ENCODE assay signal across 1 cellular context in the genomic region with DNA sequence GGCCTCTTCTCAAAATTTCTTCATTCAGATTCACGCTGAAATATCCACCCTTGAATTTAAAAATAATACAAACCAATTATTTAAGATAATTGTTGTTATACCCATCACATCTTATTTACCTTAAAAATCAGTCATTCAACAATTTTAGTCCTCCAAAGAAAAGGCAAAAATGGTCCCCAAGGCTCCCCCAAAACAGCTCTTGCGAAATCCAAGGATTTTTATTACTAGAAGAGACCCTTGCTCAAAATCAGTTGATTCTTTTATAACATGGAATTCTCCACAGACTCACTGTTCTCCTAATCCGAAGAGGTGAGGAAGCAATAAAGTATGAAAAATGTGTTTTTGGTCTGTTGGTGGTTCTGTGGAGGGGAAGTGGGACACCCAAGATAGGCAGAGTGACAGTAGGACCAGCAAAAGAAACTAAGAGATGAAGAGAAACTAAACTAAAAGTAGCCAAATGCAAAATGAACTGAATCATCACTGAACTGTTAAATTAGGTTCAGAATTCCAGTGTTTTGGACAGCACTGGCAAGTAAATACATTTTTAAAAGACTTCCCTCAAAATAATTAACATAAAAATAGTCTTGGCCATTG.
TF ChIP-seq lines count a peak whose summit lies in the region.

No MANE protein-coding gene starts in this region.

TF ChIP-seq in WTC11, 78 proteins besides CTCF, POLR2A, EP300 and RAD21 (continued from another document):
- TF ChIP-seq, protein P1, sequence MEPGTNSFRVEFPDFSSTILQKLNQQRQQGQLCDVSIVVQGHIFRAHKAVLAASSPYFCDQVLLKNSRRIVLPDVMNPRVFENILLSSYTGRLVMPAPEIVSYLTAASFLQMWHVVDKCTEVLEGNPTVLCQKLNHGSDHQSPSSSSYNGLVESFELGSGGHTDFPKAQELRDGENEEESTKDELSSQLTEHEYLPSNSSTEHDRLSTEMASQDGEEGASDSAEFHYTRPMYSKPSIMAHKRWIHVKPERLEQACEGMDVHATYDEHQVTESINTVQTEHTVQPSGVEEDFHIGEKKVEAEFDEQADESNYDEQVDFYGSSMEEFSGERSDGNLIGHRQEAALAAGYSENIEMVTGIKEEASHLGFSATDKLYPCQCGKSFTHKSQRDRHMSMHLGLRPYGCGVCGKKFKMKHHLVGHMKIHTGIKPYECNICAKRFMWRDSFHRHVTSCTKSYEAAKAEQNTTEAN (CRISPR knock-in tag; IDR thresholded peaks at IDR 0.05): no peak
- no peak for TF ChIP-seq ZNF138 (CRISPR knock-in tag; conservative IDR thresholded peaks at IDR 0.05)
- TF ChIP-seq, protein P2, sequence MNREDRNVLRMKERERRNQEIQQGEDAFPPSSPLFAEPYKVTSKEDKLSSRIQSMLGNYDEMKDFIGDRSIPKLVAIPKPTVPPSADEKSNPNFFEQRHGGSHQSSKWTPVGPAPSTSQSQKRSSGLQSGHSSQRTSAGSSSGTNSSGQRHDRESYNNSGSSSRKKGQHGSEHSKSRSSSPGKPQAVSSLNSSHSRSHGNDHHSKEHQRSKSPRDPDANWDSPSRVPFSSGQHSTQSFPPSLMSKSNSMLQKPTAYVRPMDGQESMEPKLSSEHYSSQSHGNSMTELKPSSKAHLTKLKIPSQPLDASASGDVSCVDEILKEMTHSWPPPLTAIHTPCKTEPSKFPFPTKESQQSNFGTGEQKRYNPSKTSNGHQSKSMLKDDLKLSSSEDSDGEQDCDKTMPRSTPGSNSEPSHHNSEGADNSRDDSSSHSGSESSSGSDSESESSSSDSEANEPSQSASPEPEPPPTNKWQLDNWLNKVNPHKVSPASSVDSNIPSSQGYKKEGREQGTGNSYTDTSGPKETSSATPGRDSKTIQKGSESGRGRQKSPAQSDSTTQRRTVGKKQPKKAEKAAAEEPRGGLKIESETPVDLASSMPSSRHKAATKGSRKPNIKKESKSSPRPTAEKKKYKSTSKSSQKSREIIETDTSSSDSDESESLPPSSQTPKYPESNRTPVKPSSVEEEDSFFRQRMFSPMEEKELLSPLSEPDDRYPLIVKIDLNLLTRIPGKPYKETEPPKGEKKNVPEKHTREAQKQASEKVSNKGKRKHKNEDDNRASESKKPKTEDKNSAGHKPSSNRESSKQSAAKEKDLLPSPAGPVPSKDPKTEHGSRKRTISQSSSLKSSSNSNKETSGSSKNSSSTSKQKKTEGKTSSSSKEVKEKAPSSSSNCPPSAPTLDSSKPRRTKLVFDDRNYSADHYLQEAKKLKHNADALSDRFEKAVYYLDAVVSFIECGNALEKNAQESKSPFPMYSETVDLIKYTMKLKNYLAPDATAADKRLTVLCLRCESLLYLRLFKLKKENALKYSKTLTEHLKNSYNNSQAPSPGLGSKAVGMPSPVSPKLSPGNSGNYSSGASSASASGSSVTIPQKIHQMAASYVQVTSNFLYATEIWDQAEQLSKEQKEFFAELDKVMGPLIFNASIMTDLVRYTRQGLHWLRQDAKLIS (CRISPR knock-in tag; IDR thresholded peaks at IDR 0.05; ENCODE audit: borderline replicate concordance): no peak
- no peak for TF ChIP-seq TCF7 (CRISPR knock-in tag; IDR thresholded peaks at IDR 0.05; ENCODE audit: low read depth)
